Comparison of ENCODE assay signal across 25 cellular contexts in the genomic region with DNA sequence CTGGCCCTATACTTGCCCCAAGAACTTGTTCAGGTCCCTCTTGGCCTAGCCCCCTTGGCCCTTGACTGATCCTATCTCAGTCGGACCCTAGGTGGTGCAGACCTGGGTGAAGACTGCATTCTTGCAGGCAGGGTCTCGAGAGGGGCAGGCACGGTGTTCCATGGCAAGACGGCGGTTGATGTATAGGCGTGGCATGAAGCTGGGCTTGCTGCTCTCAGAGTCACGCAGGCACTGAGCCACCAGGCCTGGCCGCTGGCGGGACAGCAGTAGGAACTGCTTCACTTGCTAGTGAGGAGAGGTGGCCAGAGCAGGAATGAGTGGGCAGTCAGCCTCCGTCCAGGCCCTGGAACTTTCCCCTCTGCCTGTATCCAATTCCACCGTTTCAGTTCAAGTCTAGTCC.
"Had no signal": no experiment of that assay in that cellular context is flagged by ENCODE, and none has a peak within 500 bp of the region (broad histone marks: within the 10 kb centered on the region; RNA-seq: fewer than 3 reads in every experiment).

No MANE protein-coding gene starts in this region.

- H3K27ac Mint-ChIP-seq: activated B cell treated with CpG ODN at 0.5 μM for 24 hours; activated CD8-positive, alpha-beta T cell treated with anti-CD3 and anti-CD28 coated beads for 36 hours; activated naive CD4-positive, alpha-beta T cell treated with anti-CD3 and anti-CD28 coated beads, Interleukin-2, amount 50 U/mL, for 24 hours; activated naive CD8-positive, alpha-beta T cell treated with anti-CD3 and anti-CD28 coated beads, Interleukin-2, amount 50 U/mL, for 24 hours; activated T-helper 1 cell treated with anti-CD3 and anti-CD28 coated beads, Interleukin-12 subunit alpha, Interleukin-12 subunit beta, Interleukin-2, Interleukin-4 antibody, amounts not matched to agents 30 ng/mL and 10 ng/mL and 1 ng/mL, durations not matched to agents 14 hours and 24 hours and 36 hours; nephron progenitor cell; stimulated activated naive B cell treated with anti-CD40 and anti-IgM and Interleukin-4, amounts not matched to agents 10 μg/mL and 1 μg/mL and 100 μg/mL, for 72 hours; T-helper 2 cell treated with Interferon-gamma antibody and Interleukin-4, amounts not matched to agents 5 μg/mL and 100 μg/mL, for 36 hours had no signal

- FAIRE-seq: frontal cortex, pancreas had no signal

- DNase-seq: activated B cell treated with CpG ODN at 0.5 μM for 24 hours; activated CD4-positive, alpha-beta T cell treated with anti-CD3 and anti-CD28 coated beads, Interleukin-2, amount 50 U/mL, for 1 hour; activated CD8-positive, alpha-beta T cell treated with anti-CD3 and anti-CD28 coated beads for 36 hours; activated naive CD8-positive, alpha-beta T cell treated with anti-CD3 and anti-CD28 coated beads, Interleukin-2, amount 50 U/mL, for 24 hours; activated T-cell treated with anti-CD3 and anti-CD28 coated beads for 4 hours; amygdala; central memory CD4-positive, alpha-beta T cell; esophagus squamous epithelium; left ventricle myocardium inferior; nephron progenitor cell; pancreas; retina; stimulated activated CD4-positive, alpha-beta T cell treated with anti-CD3 and anti-CD28 coated beads, Interleukin-4, amount 100 ng/mL, for 24 hours; stimulated activated naive B cell treated with anti-CD40 and anti-IgM and Interleukin-4, amounts not matched to agents 10 μg/mL and 1 μg/mL and 100 μg/mL, for 72 hours; stomach; T-cell; thyroid gland had no signal

- H3K9me3 Mint-ChIP-seq: activated B cell treated with CpG ODN at 0.5 μM for 24 hours; activated CD8-positive, alpha-beta T cell treated with anti-CD3 and anti-CD28 coated beads for 36 hours; activated naive CD4-positive, alpha-beta T cell treated with anti-CD3 and anti-CD28 coated beads, Interleukin-2, amount 50 U/mL, for 24 hours; activated naive CD8-positive, alpha-beta T cell treated with anti-CD3 and anti-CD28 coated beads, Interleukin-2, amount 50 U/mL, for 24 hours; activated T-helper 1 cell treated with anti-CD3 and anti-CD28 coated beads, Interleukin-12 subunit alpha, Interleukin-12 subunit beta, Interleukin-2, Interleukin-4 antibody, amounts not matched to agents 30 ng/mL and 10 ng/mL and 1 ng/mL, durations not matched to agents 14 hours and 24 hours and 36 hours; nephron progenitor cell; stimulated activated naive B cell treated with anti-CD40 and anti-IgM and Interleukin-4, amounts not matched to agents 10 μg/mL and 1 μg/mL and 100 μg/mL, for 72 hours; T-cell; T-helper 2 cell treated with Interferon-gamma antibody and Interleukin-4, amounts not matched to agents 5 μg/mL and 100 μg/mL, for 36 hours had no signal

- H3K27me3 Mint-ChIP-seq: activated B cell treated with CpG ODN at 0.5 μM for 24 hours; activated CD8-positive, alpha-beta T cell treated with anti-CD3 and anti-CD28 coated beads for 36 hours; activated naive CD4-positive, alpha-beta T cell treated with anti-CD3 and anti-CD28 coated beads, Interleukin-2, amount 50 U/mL, for 24 hours; activated naive CD8-positive, alpha-beta T cell treated with anti-CD3 and anti-CD28 coated beads, Interleukin-2, amount 50 U/mL, for 24 hours; stimulated activated naive B cell treated with anti-CD40 and anti-IgM and Interleukin-4, amounts not matched to agents 10 μg/mL and 1 μg/mL and 100 μg/mL, for 72 hours; T-cell had no signal

- H3K27ac ChIP-seq: breast epithelium, esophagus squamous epithelium, left ventricle myocardium inferior, pancreas, prostate gland, skin epidermis, stomach, thyroid gland had no signal

- H3K27me3 ChIP-seq: breast epithelium, esophagus squamous epithelium, pancreas, stomach, thyroid gland had no signal

- H3K9me3 ChIP-seq: breast epithelium, esophagus squamous epithelium, left ventricle myocardium inferior, pancreas, prostate gland, stomach, thyroid gland had no signal

- H3K4me3 Mint-ChIP-seq: activated B cell treated with CpG ODN at 0.5 μM for 24 hours; activated CD8-positive, alpha-beta T cell treated with anti-CD3 and anti-CD28 coated beads for 36 hours; activated naive CD4-positive, alpha-beta T cell treated with anti-CD3 and anti-CD28 coated beads, Interleukin-2, amount 50 U/mL, for 24 hours; activated naive CD8-positive, alpha-beta T cell treated with anti-CD3 and anti-CD28 coated beads, Interleukin-2, amount 50 U/mL, for 24 hours; activated T-helper 1 cell treated with anti-CD3 and anti-CD28 coated beads, Interleukin-12 subunit alpha, Interleukin-12 subunit beta, Interleukin-2, Interleukin-4 antibody, amounts not matched to agents 30 ng/mL and 10 ng/mL and 1 ng/mL, durations not matched to agents 14 hours and 24 hours and 36 hours; nephron progenitor cell; stimulated activated naive B cell treated with anti-CD40 and anti-IgM and Interleukin-4, amounts not matched to agents 10 μg/mL and 1 μg/mL and 100 μg/mL, for 72 hours; T-helper 2 cell treated with Interferon-gamma antibody and Interleukin-4, amounts not matched to agents 5 μg/mL and 100 μg/mL, for 36 hours had no signal

- H3K4me3 ChIP-seq: breast epithelium, esophagus squamous epithelium, left ventricle myocardium inferior, pancreas, prostate gland, skin epidermis, stomach, thyroid gland had no signal

- ATAC-seq: activated CD8-positive, alpha-beta T cell treated with anti-CD3 and anti-CD28 coated beads for 36 hours; activated naive CD8-positive, alpha-beta T cell treated with anti-CD3 and anti-CD28 coated beads, Interleukin-2, amount 50 U/mL, for 24 hours; pancreas; sciatic nerve; stimulated activated naive B cell treated with anti-CD40 and anti-IgM and Interleukin-4, amounts not matched to agents 10 μg/mL and 1 μg/mL and 100 μg/mL, for 72 hours; T-cell had no signal
